8 cellular contexts compared by ENCODE assay signal in genomic region chr11:75241036-75241905, GRCh38. TPM values are rescaled to one million over a fixed set of nuclear protein-coding genes. Genes with fewer than 3 reads are reported as not detected.
DNase-seq lines count a peak whose midpoint lies in the region; ATAC-seq and TF ChIP-seq lines count a peak whose summit lies in the region.

No MANE protein-coding gene starts in this region.

- H3K4me1 Mint-ChIP-seq in activated T-cell treated with anti-CD3 and anti-CD28 coated beads, Interleukin-2, amount 50 U/mL, for 72 hours (ENCODE audit: low read depth) = peaks cover 5% of the 10 kb centered on the region
- H3K4me1 Mint-ChIP-seq in natural killer cell treated with Interleukin-12 subunit alpha and Interleukin-12 subunit beta and Interleukin-15 and Interleukin-18, amount 100 ng/mL, for 72 hours (ENCODE audit: low read depth in 2 of 2) = peaks cover 0 to 5% of the 10 kb centered on the region in 2 donors
- H3K4me1 Mint-ChIP-seq in stimulated activated effector memory CD8-positive, alpha-beta T cell treated with anti-CD3 and anti-CD28 coated beads, Interleukin-12 subunit alpha, Interleukin-12 subunit beta, amount 100 ng/mL, for 72 hours = peaks cover 14% of the 10 kb centered on the region

- H3K9me3 Mint-ChIP-seq in activated T-cell treated with anti-CD3 and anti-CD28 coated beads, Interleukin-2, amount 50 U/mL, for 72 hours = no peaks in the 10 kb centered on the region
- H3K9me3 Mint-ChIP-seq in natural killer cell treated with Interleukin-12 subunit alpha and Interleukin-12 subunit beta and Interleukin-15 and Interleukin-18, amount 100 ng/mL, for 72 hours = no peaks in the 10 kb centered on the region
- H3K9me3 Mint-ChIP-seq in stimulated activated effector memory CD8-positive, alpha-beta T cell treated with anti-CD3 and anti-CD28 coated beads, Interleukin-12 subunit alpha, Interleukin-12 subunit beta, amount 100 ng/mL, for 72 hours = no peaks in the 10 kb centered on the region

- H3K27ac ChIP-seq in HL-60 (replicated peaks) = no peak overlapping the region
- H3K27ac ChIP-seq in fibroblast of lung (ENCODE audit: insufficient read depth, low read length) = no peak overlapping the region

- TF ChIP-seq CTCF in HL-60 (IDR thresholded peaks at IDR 0.05; ENCODE audit: insufficient read depth, low read length) = peak; percentile 63
- TF ChIP-seq CTCF in fibroblast of lung (conservative IDR thresholded peaks at IDR 0.05 in 1 of 2, IDR thresholded peaks at IDR 0.05 in 1 of 2; ENCODE audit: low read depth in 1 of 2, low read length in 2 of 2) = peak; percentile 37 to 55

- H3K27me3 Mint-ChIP-seq in activated T-cell treated with anti-CD3 and anti-CD28 coated beads, Interleukin-2, amount 50 U/mL, for 72 hours (ENCODE audit: low read depth) = peaks cover 47% of the 10 kb centered on the region
- peaks cover 24 to 32% of the 10 kb centered on the region in 2 donors for H3K27me3 Mint-ChIP-seq in natural killer cell treated with Interleukin-12 subunit alpha and Interleukin-12 subunit beta and Interleukin-15 and Interleukin-18, amount 100 ng/mL, for 72 hours

- H3K79me2 ChIP-seq in fibroblast of lung (ENCODE audit: control insufficient read depth, insufficient read depth, low read length) = no peaks in the 10 kb centered on the region

- peak; percentile 79 for ATAC-seq in GM19455 (IDR thresholded peaks at IDR 0.05; ENCODE audit: unreplicated experiment)
- peak; percentile 92 for ATAC-seq in activated T-cell treated with anti-CD3 and anti-CD28 coated beads, Interleukin-2, amount 50 U/mL, for 72 hours (replicated peaks in 1 of 2)
- peak; percentile 95 to 96 for ATAC-seq in natural killer cell treated with Interleukin-12 subunit alpha and Interleukin-12 subunit beta and Interleukin-15 and Interleukin-18, amount 100 ng/mL, for 72 hours
- ATAC-seq in stimulated activated effector memory CD8-positive, alpha-beta T cell treated with anti-CD3 and anti-CD28 coated beads, Interleukin-12 subunit alpha, Interleukin-12 subunit beta, amount 100 ng/mL, for 72 hours = peak; percentile 90

- H3K4me1 ChIP-seq in fibroblast of lung (ENCODE audit: control insufficient read depth, extremely low read depth, insufficient read depth, low read length) = no peaks in the 10 kb centered on the region

- peak overlapping the region; percentile 72 to 74 for H3K4me3 Mint-ChIP-seq in activated T-cell treated with anti-CD3 and anti-CD28 coated beads, Interleukin-2, amount 50 U/mL, for 72 hours
- H3K4me3 Mint-ChIP-seq in natural killer cell treated with Interleukin-12 subunit alpha and Interleukin-12 subunit beta and Interleukin-15 and Interleukin-18, amount 100 ng/mL, for 72 hours = peak overlapping the region; percentile 83
- H3K4me3 Mint-ChIP-seq in stimulated activated effector memory CD8-positive, alpha-beta T cell treated with anti-CD3 and anti-CD28 coated beads, Interleukin-12 subunit alpha, Interleukin-12 subunit beta, amount 100 ng/mL, for 72 hours = peak overlapping the region; percentile 73

- H3K36me3 ChIP-seq in fibroblast of lung (ENCODE audit: control insufficient read depth, insufficient read depth, low read length) = no peaks in the 10 kb centered on the region

- no peaks in the 10 kb centered on the region for H3K9me3 ChIP-seq in fibroblast of lung (ENCODE audit: control insufficient read depth, insufficient read depth, low read depth, low read length)

- peak overlapping the region; percentile 73 for H2AFZ ChIP-seq in fibroblast of lung (ENCODE audit: low read length)

- H3K27ac Mint-ChIP-seq in activated T-cell treated with anti-CD3 and anti-CD28 coated beads, Interleukin-2, amount 50 U/mL, for 72 hours = no peak overlapping the region
- H3K27ac Mint-ChIP-seq in natural killer cell treated with Interleukin-12 subunit alpha and Interleukin-12 subunit beta and Interleukin-15 and Interleukin-18, amount 100 ng/mL, for 72 hours = no peak overlapping the region
- H3K27ac Mint-ChIP-seq in stimulated activated effector memory CD8-positive, alpha-beta T cell treated with anti-CD3 and anti-CD28 coated beads, Interleukin-12 subunit alpha, Interleukin-12 subunit beta, amount 100 ng/mL, for 72 hours = no peak overlapping the region

- peak overlapping the region; percentile 78 for H3K4me2 ChIP-seq in fibroblast of lung (ENCODE audit: extremely low read depth, insufficient read depth, low read length)

- no peaks in the 10 kb centered on the region for H3K36me3 Mint-ChIP-seq in activated T-cell treated with anti-CD3 and anti-CD28 coated beads, Interleukin-2, amount 50 U/mL, for 72 hours (ENCODE audit: insufficient read depth in 2 of 2)
- H3K36me3 Mint-ChIP-seq in natural killer cell treated with Interleukin-12 subunit alpha and Interleukin-12 subunit beta and Interleukin-15 and Interleukin-18, amount 100 ng/mL, for 72 hours = no peaks in the 10 kb centered on the region
- H3K36me3 Mint-ChIP-seq in stimulated activated effector memory CD8-positive, alpha-beta T cell treated with anti-CD3 and anti-CD28 coated beads, Interleukin-12 subunit alpha, Interleukin-12 subunit beta, amount 100 ng/mL, for 72 hours = no peaks in the 10 kb centered on the region

- H3K4me3 ChIP-seq in HL-60 (replicated peaks; ENCODE audit: insufficient read depth, low read length) (peak overlapping the region; percentile 30), fibroblast of lung (replicated peaks in 1 of 4; ENCODE audit: control extremely low read depth in 1 of 4, insufficient read depth in 1 of 4, low read depth in 3 of 4, low read length in 4 of 4) (peak overlapping the region in 2 of 4 experiments; percentile 31 to 49)

- no peak overlapping the region for H3K9ac ChIP-seq in fibroblast of lung (ENCODE audit: insufficient read depth, low read length)

- no peaks in the 10 kb centered on the region for H4K20me1 ChIP-seq in fibroblast of lung (ENCODE audit: control insufficient read depth, extremely low read depth, insufficient read depth, low read length)

- DNase-seq in CD1c-positive myeloid dendritic cell (ENCODE audit: extremely low spot score) (peak; percentile 96), HL-60 (ENCODE audit: low read depth in 1 of 2, low spot score in 1 of 2) (peak; percentile 70 to 74), NOMO-1 treated with dmso at 0.1 percent for 144 hours (lab: John Stamatoyannopoulos, UW; ENCODE audit: unreplicated experiment) (peak; percentile 52), fibroblast of lung (ENCODE audit: low read depth in 2 of 2) (peak; percentile 74 to 77)
- peak; percentile 88 to 94 for DNase-seq in activated T-cell treated with anti-CD3 and anti-CD28 coated beads, Interleukin-2, amount 50 U/mL, for 72 hours
- peak; percentile 93 for DNase-seq in natural killer cell treated with Interleukin-12 subunit alpha and Interleukin-12 subunit beta and Interleukin-15 and Interleukin-18, amount 100 ng/mL, for 72 hours (ENCODE audit: low spot score)
- peak; percentile 86 to 98 for DNase-seq in stimulated activated effector memory CD8-positive, alpha-beta T cell treated with anti-CD3 and anti-CD28 coated beads, Interleukin-12 subunit alpha, Interleukin-12 subunit beta, amount 100 ng/mL, for 72 hours (ENCODE audit: low spot score in 2 of 2)

- peaks cover 33% of the 10 kb centered on the region for H3K27me3 ChIP-seq in HL-60 (ENCODE audit: insufficient read depth, poor library complexity, severe bottlenecking)
- H3K27me3 ChIP-seq in fibroblast of lung (ENCODE audit: control insufficient read depth, insufficient read depth, low read length) = peaks cover 37% of the 10 kb centered on the region

RNA-seq across cellular contexts. Expression of gene TPBGL, which starts 0.7 kb away (rescaled TPM):
- total RNA-seq in activated T-cell treated with anti-CD3 and anti-CD28 coated beads, Interleukin-2, amount 50 U/mL, for 72 hours = under 1 TPM; 0.07 to 0.14 TPM
- under 0.01 TPM in 1 of 2 replicates, not detected in the other for total RNA-seq in fibroblast of lung
- not detected in 2 replicates for polyA plus RNA-seq in fibroblast of lung
- polyA plus RNA-seq in fibroblast of lung (2012) = 0.06 TPM in 1 of 2 replicates, not detected in the other
- 0.33 TPM in 1 of 2 replicates, not detected in the other for polyA minus RNA-seq in fibroblast of lung (ENCODE audit: low replicate concordance)
- total RNA-seq in natural killer cell treated with Interleukin-12 subunit alpha and Interleukin-12 subunit beta and Interleukin-15 and Interleukin-18, amount 100 ng/mL, for 72 hours = under 1 TPM; 0.14 to 0.43 TPM
